In genomic region chr4:78827191-78827590, GRCh38 we compare ENCODE assay signal across 27 cellular contexts.
"Had no signal": no experiment of that assay in that cellular context is flagged by ENCODE, and none has a peak within 500 bp of the region (broad histone marks: within the 10 kb centered on the region; RNA-seq: fewer than 3 reads in every experiment).

No MANE protein-coding gene starts in this region.

- H3K4me1 ChIP-seq: parathyroid adenoma, psoas muscle, right lobe of liver, sigmoid colon, stomach, thyroid gland, vagina had no signal

- H3K27ac ChIP-seq: neural progenitor cell, ovary, parathyroid adenoma, psoas muscle, right lobe of liver, sigmoid colon, stomach, thoracic aorta, thyroid gland, tibial nerve, vagina had no signal

- ATAC-seq: natural killer cell; psoas muscle; right cardiac atrium; right lobe of liver; stimulated activated effector memory CD8-positive, alpha-beta T cell treated with anti-CD3 and anti-CD28 coated beads, Interleukin-12 subunit alpha, Interleukin-12 subunit beta, amount 100 ng/mL, for 72 hours; stimulated activated naive B cell treated with anti-CD40 and anti-IgM and Interleukin-4, amounts not matched to agents 10 μg/mL and 1 μg/mL and 100 μg/mL, for 72 hours had no signal

- H2AFZ ChIP-seq: neural progenitor cell, parathyroid adenoma had no signal

- H3K36me3 ChIP-seq: neural progenitor cell, ovary, thoracic aorta had no signal

- H3K27me3 ChIP-seq: neural progenitor cell, ovary, right lobe of liver, sigmoid colon, stomach, thyroid gland, tibial nerve, vagina had no signal

- H3K9me3 ChIP-seq: ovary, psoas muscle, right lobe of liver, sigmoid colon, stomach, thoracic aorta, thyroid gland, tibial nerve, vagina had no signal

- H3K4me3 ChIP-seq: neural progenitor cell, ovary, psoas muscle, right lobe of liver, sigmoid colon, stomach, thoracic aorta, thyroid gland, tibial nerve, vagina had no signal

- H3K79me2 ChIP-seq: parathyroid adenoma had no signal

- H3K27me3 Mint-ChIP-seq: progenitor cell of endocrine pancreas; stimulated activated naive B cell treated with anti-CD40 and anti-IgM and Interleukin-4, amounts not matched to agents 10 μg/mL and 1 μg/mL and 100 μg/mL, for 72 hours; stimulated activated naive CD8-positive, alpha-beta T cell treated with anti-CD3 and anti-CD28 coated beads, Interleukin-15, Interleukin-2, amounts not matched to agents 100 ng/mL and 50 ng/mL, for 24 hours; type B pancreatic cell had no signal

- H3K9me3 Mint-ChIP-seq: natural killer cell; nephron; neural progenitor cell; stimulated activated effector memory CD8-positive, alpha-beta T cell treated with anti-CD3 and anti-CD28 coated beads, Interleukin-12 subunit alpha, Interleukin-12 subunit beta, amount 100 ng/mL, for 72 hours; stimulated activated naive B cell treated with anti-CD40 and anti-IgM and Interleukin-4, amounts not matched to agents 10 μg/mL and 1 μg/mL and 100 μg/mL, for 72 hours; stimulated activated naive CD8-positive, alpha-beta T cell treated with anti-CD3 and anti-CD28 coated beads, Interleukin-15, Interleukin-2, amounts not matched to agents 100 ng/mL and 50 ng/mL, for 24 hours; type B pancreatic cell had no signal

- DNase-seq: natural killer cell; occipital lobe; ovary; posterior cingulate gyrus; psoas muscle; right cardiac atrium; right lobe of liver; sigmoid colon; small intestine; stimulated activated CD4-positive, alpha-beta T cell treated with anti-CD3 and anti-CD28 coated beads, Interleukin-15, amount 100 ng/mL, for 24 hours; stimulated activated CD4-positive, alpha-beta T cell treated with anti-CD3 and anti-CD28 coated beads, Interleukin-2, amount 100 ng/mL, for 24 hours; stimulated activated CD4-positive, alpha-beta T cell treated with anti-CD3 and anti-CD28 coated beads, Interleukin-2, amount 100 ng/mL, for 48 hours; stimulated activated CD4-positive, alpha-beta T cell treated with anti-CD3 and anti-CD28 coated beads, Interleukin-4, amount 100 ng/mL, for 24 hours; stimulated activated naive B cell treated with anti-CD40 and anti-IgM and Interleukin-4, amounts not matched to agents 10 μg/mL and 1 μg/mL and 100 μg/mL, for 72 hours; stimulated activated naive CD4-positive, alpha-beta T cell treated with Interleukin-2 at 50 U/mL for 16 hours; stomach; thyroid gland had no signal

- H3K9ac ChIP-seq: neural progenitor cell, parathyroid adenoma had no signal

- H3K4me1 Mint-ChIP-seq: nephron; stimulated activated effector memory CD8-positive, alpha-beta T cell treated with anti-CD3 and anti-CD28 coated beads, Interleukin-12 subunit alpha, Interleukin-12 subunit beta, amount 100 ng/mL, for 72 hours had no signal

- H3K4me2 ChIP-seq: neural progenitor cell had no signal

- H3K4me3 Mint-ChIP-seq: natural killer cell; nephron; neural progenitor cell; stimulated activated effector memory CD8-positive, alpha-beta T cell treated with anti-CD3 and anti-CD28 coated beads, Interleukin-12 subunit alpha, Interleukin-12 subunit beta, amount 100 ng/mL, for 72 hours; stimulated activated naive B cell treated with anti-CD40 and anti-IgM and Interleukin-4, amounts not matched to agents 10 μg/mL and 1 μg/mL and 100 μg/mL, for 72 hours; stimulated activated naive CD8-positive, alpha-beta T cell treated with anti-CD3 and anti-CD28 coated beads, Interleukin-15, Interleukin-2, amounts not matched to agents 100 ng/mL and 50 ng/mL, for 24 hours; type B pancreatic cell had no signal

- H3K27ac Mint-ChIP-seq: natural killer cell; nephron; neural progenitor cell; progenitor cell of endocrine pancreas; stimulated activated effector memory CD8-positive, alpha-beta T cell treated with anti-CD3 and anti-CD28 coated beads, Interleukin-12 subunit alpha, Interleukin-12 subunit beta, amount 100 ng/mL, for 72 hours; stimulated activated naive B cell treated with anti-CD40 and anti-IgM and Interleukin-4, amounts not matched to agents 10 μg/mL and 1 μg/mL and 100 μg/mL, for 72 hours; stimulated activated naive CD8-positive, alpha-beta T cell treated with anti-CD3 and anti-CD28 coated beads, Interleukin-15, Interleukin-2, amounts not matched to agents 100 ng/mL and 50 ng/mL, for 24 hours; type B pancreatic cell had no signal
